Comparison of ENCODE assay signal across 10 cellular contexts in genomic region chr15:96335429-96335807, GRCh38. TPM values are rescaled to one million over a fixed set of nuclear protein-coding genes. Genes with fewer than 3 reads are reported as not detected.
DNase-seq lines count a peak whose midpoint lies in the region; ATAC-seq and TF ChIP-seq lines count a peak whose summit lies in the region.
"Had no signal": no experiment of that assay in that cellular context is flagged by ENCODE, and none has a peak within 500 bp of the region (broad histone marks: within the 10 kb centered on the region; RNA-seq: fewer than 3 reads in every experiment).

No MANE protein-coding gene starts in this region.

- TF ChIP-seq EP300 in esophagus muscularis mucosa (IDR thresholded peaks at IDR 0.05) (no peak), ovary (IDR thresholded peaks at IDR 0.05) (no peak)

- CTCF ChIA-PET in Panc1 (lab: Charles Lee) = interaction anchor here (0.7 to 2.3 kb wide), 3 partner anchors 8 to 172 kb away, joined by 3 to 11 read pairs (median 4); no protein-coding TSS in a partner anchor

- DNase-seq in AG09309 (ENCODE audit: low read depth) (no peak), Panc1 (ENCODE audit: low read depth, low spot score) (no peak), esophagus muscularis mucosa (ENCODE audit: extremely low spot score) (no peak), ovary (no peak), NCI-H1092 treated with DMSO at 0.1 percent for 48 hours (lab: John Stamatoyannopoulos, UW) (no peak), SHP77 (lab: John Stamatoyannopoulos, UW) (no peak)
- no peak for DNase-seq in stimulated activated CD4-positive, alpha-beta T cell treated with anti-CD3 and anti-CD28 coated beads, Interleukin-4, amount 100 ng/mL, for 24 hours
- DNase-seq in T-helper 2 cell treated with Interferon-gamma antibody and Interleukin-4, amounts not matched to agents 5 μg/mL and 100 μg/mL, for 36 hours (ENCODE audit: low spot score) = no peak
- DNase-seq: DMS53 had no signal

- TF ChIP-seq POLR2A in esophagus muscularis mucosa (IDR thresholded peaks at IDR 0.05; ENCODE audit: low read depth) (no peak), ovary (IDR thresholded peaks at IDR 0.05) (no peak)

- BruUV-seq in Panc1 (replicated peaks; lab: Mats Ljungman, UMichigan) = no TSS peak

- H3K27me3 Mint-ChIP-seq in T-helper 2 cell treated with Interferon-gamma antibody and Interleukin-4, amounts not matched to agents 5 μg/mL and 100 μg/mL, for 36 hours (ENCODE audit: low read depth) = peaks cover 83% of the 10 kb centered on the region

- H3K36me3 ChIP-seq in Panc1 (ENCODE audit: control insufficient read depth, insufficient read depth, low read length) (peaks cover 18% of the 10 kb centered on the region), esophagus muscularis mucosa (peaks cover 13 to 28% (median 22%) of the 10 kb centered on the region in 4 donors), ovary (peaks cover 8% of the 10 kb centered on the region)

- in situ Hi-C loops in Panc1 (cut with HindIII; ENCODE audit: low pct_unique_long_range_greater_than_20kb, low sequenced_read_pairs) = no loop called here

- peaks cover 3% of the 10 kb centered on the region for H3K36me3 Mint-ChIP-seq in T-helper 2 cell treated with Interferon-gamma antibody and Interleukin-4, amounts not matched to agents 5 μg/mL and 100 μg/mL, for 36 hours (ENCODE audit: low read depth)

- H3K4me1 ChIP-seq in Panc1 (ENCODE audit: control insufficient read depth, insufficient read depth, low read length) (peaks cover 35% of the 10 kb centered on the region), esophagus muscularis mucosa (peaks cover 0 to 10% (median 4%) of the 10 kb centered on the region in 4 donors), ovary (ENCODE audit: insufficient read depth) (no peaks in the 10 kb centered on the region)

- H3K27ac Mint-ChIP-seq in T-helper 2 cell treated with Interferon-gamma antibody and Interleukin-4, amounts not matched to agents 5 μg/mL and 100 μg/mL, for 36 hours = no peak overlapping the region

- 3% methylated on average over 4 of the region's 4 CpGs for WGBS in esophagus muscularis mucosa
- 0 to 2% (median 1%) methylated on average over 4 of the region's 4 CpGs for WGBS in ovary, 3 donors

- ATAC-seq in Panc1 = no peak

- H3K9me3 ChIP-seq in Panc1 (ENCODE audit: control insufficient read depth, insufficient read depth, low read depth, low read length) = no peaks in the 10 kb centered on the region
- no peaks in the 10 kb centered on the region for H3K9me3 ChIP-seq in esophagus muscularis mucosa
- H3K9me3 ChIP-seq in ovary = no peaks in the 10 kb centered on the region

- H3K9me3 Mint-ChIP-seq in T-helper 2 cell treated with Interferon-gamma antibody and Interleukin-4, amounts not matched to agents 5 μg/mL and 100 μg/mL, for 36 hours = peaks cover 3% of the 10 kb centered on the region

- H3K27ac ChIP-seq in Panc1 (ENCODE audit: low read length) (peak overlapping the region; percentile 98), esophagus muscularis mucosa (replicated peaks in 1 of 4) (peak overlapping the region; percentile 94 to 97 (median 94)), ovary (peak overlapping the region; percentile 99)

- no peak overlapping the region for H3K4me3 Mint-ChIP-seq in T-helper 2 cell treated with Interferon-gamma antibody and Interleukin-4, amounts not matched to agents 5 μg/mL and 100 μg/mL, for 36 hours

- no peaks in the 10 kb centered on the region for H3K27me3 ChIP-seq in Panc1 (ENCODE audit: control insufficient read depth, insufficient read depth, low read length)
- H3K27me3 ChIP-seq in esophagus muscularis mucosa = no peaks in the 10 kb centered on the region
- H3K27me3 ChIP-seq in ovary = no peaks in the 10 kb centered on the region

- peaks cover 4% of the 10 kb centered on the region for H3K4me1 Mint-ChIP-seq in T-helper 2 cell treated with Interferon-gamma antibody and Interleukin-4, amounts not matched to agents 5 μg/mL and 100 μg/mL, for 36 hours (ENCODE audit: low read depth)

- POLR2A ChIA-PET in Panc1 (lab: Charles Lee) = interaction anchor here (0.8 to 1.1 kb wide), 2 partner anchors 20 to 168 kb away, joined by 3 to 5 read pairs; no protein-coding TSS in a partner anchor

- no peak for TF ChIP-seq CTCF in AG09309 (IDR thresholded peaks at IDR 0.05; ENCODE audit: control insufficient read depth, insufficient read depth, low read depth, low read length, missing control alignments)
- no peak for TF ChIP-seq CTCF in Panc1 (IDR thresholded peaks at IDR 0.05)
- TF ChIP-seq CTCF in esophagus muscularis mucosa (IDR thresholded peaks at IDR 0.05) = no peak
- TF ChIP-seq CTCF in ovary (IDR thresholded peaks at IDR 0.05) = no peak

- peak overlapping the region; percentile 75 for H3K4me3 ChIP-seq in AG09309 (ENCODE audit: control insufficient read depth, low read depth, low read length)
- peak overlapping the region; percentile 63 to 97 for H3K4me3 ChIP-seq in Panc1 (ENCODE audit: low read depth in 2 of 2, low read length in 2 of 2)
- H3K4me3 ChIP-seq in esophagus muscularis mucosa = peak overlapping the region; percentile 77 to 84 (median 80)
- H3K4me3 ChIP-seq in ovary = peak overlapping the region; percentile 46

- intact Hi-C loops in Panc1 (cut with micrococcal nuclease; ENCODE audit: unreplicated experiment) (loop anchor here (10.0 kb wide), 1 partner anchor 1661 kb away; no protein-coding TSS in a partner anchor), esophagus muscularis mucosa (cut with DNase I) (no loop called here), ovary (cut with DNase I) (loop anchor here in 2 of 4 donors (5.0 to 10.0 kb wide), 4 partner anchors 461 to 1661 kb away; no protein-coding TSS in a partner anchor)

RNA-seq across cellular contexts. Expression of gene NR2F2, which starts 4.9 kb away (rescaled TPM):
- total RNA-seq in Panc1 (2021; ENCODE audit: unreplicated experiment) (53.7 TPM), esophagus muscularis mucosa (100 to 1,000 TPM in 2 of 4 donors, 10 to 100 TPM in 2; 42.7 to 131 (median 83.6) TPM), ovary (100 to 1,000 TPM in 6 of 7 donors, 10 to 100 TPM in 1; 68.6 to 424 (median 343) TPM)
- polyA plus RNA-seq in Panc1 (2012; ENCODE audit: insufficient read length) = 108 TPM
- polyA plus RNA-seq in ovary = 100 to 1,000 TPM; 230 to 392 TPM
- total RNA-seq: activated CD8-positive, alpha-beta memory T cell treated with anti-CD3 and anti-CD28 coated beads for 36 hours had no signal
